ENCODE assay signal across 13 cellular contexts in genomic region chr7:116798205-116798730, GRCh38.
"Had no signal": no experiment of that assay in that cellular context is flagged by ENCODE, and none has a peak within 500 bp of the region (broad histone marks: within the 10 kb centered on the region; RNA-seq: fewer than 3 reads in every experiment).

No MANE protein-coding gene starts in this region.

- H3K4me1 Mint-ChIP-seq: activated naive CD4-positive, alpha-beta T cell treated with anti-CD3 and anti-CD28 coated beads, Interleukin-2, amount 50 U/mL, for 24 hours; endodermal cell had no signal

- H3K27me3 ChIP-seq: brain microvascular endothelial cell, right atrium auricular region had no signal

- H3K36me3 Mint-ChIP-seq: activated naive CD4-positive, alpha-beta T cell treated with anti-CD3 and anti-CD28 coated beads, Interleukin-2, amount 50 U/mL, for 24 hours; naive thymus-derived CD8-positive, alpha-beta T cell; stimulated activated memory B cell treated with anti-CD40 and anti-IgM and Interleukin-4, amounts not matched to agents 10 μg/mL and 1 μg/mL and 100 μg/mL, for 72 hours had no signal

- H3K27ac ChIP-seq: brain microvascular endothelial cell, right atrium auricular region had no signal

- H3K27ac Mint-ChIP-seq: activated naive CD4-positive, alpha-beta T cell treated with anti-CD3 and anti-CD28 coated beads, Interleukin-2, amount 50 U/mL, for 24 hours; dendritic cell treated with granulocyte-macrophage colony-stimulating factor and Interleukin-4, amounts not matched to agents 40 ng/mL and 50 ng/mL, for 4 days; endodermal cell; naive thymus-derived CD8-positive, alpha-beta T cell; stimulated activated memory B cell treated with anti-CD40 and anti-IgM and Interleukin-4, amounts not matched to agents 10 μg/mL and 1 μg/mL and 100 μg/mL, for 72 hours; T-helper 2 cell treated with Interferon-gamma antibody and Interleukin-4, amounts not matched to agents 5 μg/mL and 100 μg/mL, for 36 hours had no signal

- DNase-seq: activated effector memory CD4-positive, alpha-beta T cell treated with Interleukin-2 at 50 U/mL for 16 hours; activated T-cell treated with anti-CD3 and anti-CD28 coated beads, Interleukin-2, amount 50 U/mL, for 1 hour; amygdala; brain microvascular endothelial cell; endodermal cell; naive thymus-derived CD8-positive, alpha-beta T cell; posterior cingulate gyrus; stimulated activated CD4-positive, alpha-beta T cell treated with anti-CD3 and anti-CD28 coated beads, Interleukin-1b, Interleukin-23, amount 100 ng/mL, for 48 hours had no signal

- H3K9me3 Mint-ChIP-seq: activated naive CD4-positive, alpha-beta T cell treated with anti-CD3 and anti-CD28 coated beads, Interleukin-2, amount 50 U/mL, for 24 hours; dendritic cell treated with granulocyte-macrophage colony-stimulating factor and Interleukin-4, amounts not matched to agents 40 ng/mL and 50 ng/mL, for 4 days; endodermal cell; stimulated activated memory B cell treated with anti-CD40 and anti-IgM and Interleukin-4, amounts not matched to agents 10 μg/mL and 1 μg/mL and 100 μg/mL, for 72 hours; T-helper 2 cell treated with Interferon-gamma antibody and Interleukin-4, amounts not matched to agents 5 μg/mL and 100 μg/mL, for 36 hours had no signal

- H3K9me3 ChIP-seq: right atrium auricular region had no signal

- H3K4me3 Mint-ChIP-seq: activated naive CD4-positive, alpha-beta T cell treated with anti-CD3 and anti-CD28 coated beads, Interleukin-2, amount 50 U/mL, for 24 hours; dendritic cell treated with granulocyte-macrophage colony-stimulating factor and Interleukin-4, amounts not matched to agents 40 ng/mL and 50 ng/mL, for 4 days; endodermal cell; naive thymus-derived CD8-positive, alpha-beta T cell; stimulated activated memory B cell treated with anti-CD40 and anti-IgM and Interleukin-4, amounts not matched to agents 10 μg/mL and 1 μg/mL and 100 μg/mL, for 72 hours; T-helper 2 cell treated with Interferon-gamma antibody and Interleukin-4, amounts not matched to agents 5 μg/mL and 100 μg/mL, for 36 hours had no signal

- ATAC-seq: naive thymus-derived CD8-positive, alpha-beta T cell; stimulated activated memory B cell treated with anti-CD40 and anti-IgM and Interleukin-4, amounts not matched to agents 10 μg/mL and 1 μg/mL and 100 μg/mL, for 72 hours had no signal

- H3K27me3 Mint-ChIP-seq: stimulated activated memory B cell treated with anti-CD40 and anti-IgM and Interleukin-4, amounts not matched to agents 10 μg/mL and 1 μg/mL and 100 μg/mL, for 72 hours had no signal

- H3K36me3 ChIP-seq: brain microvascular endothelial cell had no signal

- H3K4me1 ChIP-seq: right atrium auricular region had no signal

- H3K4me3 ChIP-seq: right atrium auricular region had no signal
